23 cellular contexts compared by ENCODE assay signal in genomic region chr18:9599328-9599727, GRCh38. TPM values are rescaled to one million over a fixed set of nuclear protein-coding genes. Genes with fewer than 3 reads are reported as not detected.
DNase-seq lines count a peak whose midpoint lies in the region; ATAC-seq, FAIRE-seq and TF ChIP-seq lines count a peak whose summit lies in the region.
"Had no signal": no experiment of that assay in that cellular context is flagged by ENCODE, and none has a peak within 500 bp of the region (broad histone marks: within the 10 kb centered on the region; RNA-seq: fewer than 3 reads in every experiment).

No MANE protein-coding gene starts in this region.

- H3K4me1 ChIP-seq in K562 (replicated peaks in 1 of 2; ENCODE audit: control insufficient read depth in 2 of 2, insufficient read depth in 2 of 2, low read length in 2 of 2): peaks cover 0 to 2% of the 10 kb centered on the region in 2 experiments; a peak in 2 of 5 replicates
- no peaks in the 10 kb centered on the region for H3K4me1 ChIP-seq in neural progenitor cell

- peak; percentile 53 for FAIRE-seq in H54 (lab: Jason Lieb, UNC)
- no peak for FAIRE-seq in K562 (lab: Jason Lieb, UNC)
- FAIRE-seq: A549, D721Med, GM12891, GM18507 had no signal

- no peak overlapping the region for H3K4me2 ChIP-seq in K562 (ENCODE audit: insufficient read depth, low read length)
- no peak overlapping the region for H3K4me2 ChIP-seq in neural progenitor cell
- H3K4me2 ChIP-seq: A549, GM23338 had no signal

- H4K20me1 ChIP-seq in K562 (replicated peaks; ENCODE audit: control insufficient read depth, insufficient read depth, low read length) (no peaks in the 10 kb centered on the region), neural progenitor cell (ENCODE audit: low read depth) (peaks cover 10% of the 10 kb centered on the region)

- H3K9me3 Mint-ChIP-seq in neural progenitor cell: peaks cover 51% of the 10 kb centered on the region
- peaks cover 10 to 23% (median 20%) of the 10 kb centered on the region in 7 donors for H3K9me3 Mint-ChIP-seq in CD14-positive monocyte

- TF ChIP-seq CTCF in K562 (IDR thresholded peaks at IDR 0.05 in 2 of 3, conservative IDR thresholded peaks at IDR 0.05 in 1 of 3; ENCODE audit: insufficient read depth in 2 of 3, low read depth in 1 of 3, low read length in 3 of 3) (no peak), neural progenitor cell (IDR thresholded peaks at IDR 0.05) (no peak), CD14-positive monocyte (IDR thresholded peaks at IDR 0.05) (no peak)

- no peaks in the 10 kb centered on the region for H3K27me3 ChIP-seq in K562 (ENCODE audit: control insufficient read depth in 2 of 2, insufficient read depth in 2 of 2, low read length in 2 of 2)
- no peaks in the 10 kb centered on the region for H3K27me3 ChIP-seq in neural progenitor cell

- TF ChIP-seq POLR2A in H54 (IDR thresholded peaks at IDR 0.05; ENCODE audit: low read depth, low read length): no peak
- no peak for TF ChIP-seq POLR2A in K562 (conservative IDR thresholded peaks at IDR 0.05)

- H3F3A ChIP-seq in neural progenitor cell (ENCODE audit: low read depth): no peaks in the 10 kb centered on the region

- intact Hi-C loops in K562 (cut with micrococcal nuclease): no loop called here
- intact Hi-C loops in CD14-positive monocyte (cut with micrococcal nuclease): no loop called here

- no peak overlapping the region for H3K27ac Mint-ChIP-seq in neural progenitor cell
- peak overlapping the region in 1 of 7 donors; percentile 50 for H3K27ac Mint-ChIP-seq in CD14-positive monocyte
- H3K27ac Mint-ChIP-seq: CD4-positive, CD25-positive, alpha-beta regulatory T cell; CD8-positive, alpha-beta T cell; GM23338; HFFc6 had no signal

- no TSS peak for BruUV-seq in K562 (replicated peaks; lab: Mats Ljungman, UMichigan)

- no peak overlapping the region for H3K4me3 ChIP-seq in K562
- no peak overlapping the region for H3K4me3 ChIP-seq in neural progenitor cell
- H3K4me3 ChIP-seq: A549, GM23338, HAP-1 had no signal

- H3K27ac ChIP-seq in K562 (ENCODE audit: extremely low read depth, low read depth, low read length): no peak overlapping the region
- H3K27ac ChIP-seq in epithelial cell of prostate: peak overlapping the region; percentile 75
- no peak overlapping the region for H3K27ac ChIP-seq in neural progenitor cell
- H3K27ac ChIP-seq: A549 had no signal

- H3K79me2 ChIP-seq in K562 (ENCODE audit: control insufficient read depth, insufficient read depth, low read length) (peaks cover 97% of the 10 kb centered on the region), neural progenitor cell (ENCODE audit: low read depth) (peaks cover 96% of the 10 kb centered on the region)

- no peak for TF ChIP-seq EP300 in K562 (IDR thresholded peaks at IDR 0.05; ENCODE audit: low read length)

- H3K9me3 ChIP-seq in K562 (replicated peaks; ENCODE audit: control insufficient read depth, insufficient read depth, low read depth, low read length) (peaks cover 3% of the 10 kb centered on the region; the same call in 1 of the 2 replicates), neural progenitor cell (ENCODE audit: low read depth) (peaks cover 20% of the 10 kb centered on the region)

- H3K9me1 ChIP-seq in K562 (ENCODE audit: control insufficient read depth, insufficient read depth, low read length): no peaks in the 10 kb centered on the region

- H3K27me3 Mint-ChIP-seq in neural progenitor cell (ENCODE audit: insufficient read depth, low read depth) (no peaks in the 10 kb centered on the region), CD14-positive monocyte (ENCODE audit: low read depth in 3 of 3) (no peaks in the 10 kb centered on the region)
- H3K27me3 Mint-ChIP-seq: CD4-positive, CD25-positive, alpha-beta regulatory T cell had no signal

- H3K4me3 Mint-ChIP-seq in neural progenitor cell: no peak overlapping the region
- H3K4me3 Mint-ChIP-seq in CD14-positive monocyte: no peak overlapping the region
- H3K4me3 Mint-ChIP-seq: CD4-positive, CD25-positive, alpha-beta regulatory T cell; CD8-positive, alpha-beta T cell; GM23338; HFFc6 had no signal

- no peak overlapping the region for H2AFZ ChIP-seq in K562 (ENCODE audit: low read depth, low read length)
- H2AFZ ChIP-seq in neural progenitor cell (replicated peaks): no peak overlapping the region
- H2AFZ ChIP-seq: GM23338 had no signal

- DNase-seq in H54 (ENCODE audit: insufficient read length, low spot score) (no peak), K562 (ENCODE audit: extremely low read depth in 1 of 4, low spot score in 3 of 4) (no peak), epithelial cell of prostate (ENCODE audit: low read depth, low spot score) (no peak), neural progenitor cell (ENCODE audit: low spot score) (no peak), CD14-positive monocyte (ENCODE audit: low spot score) (no peak)
- DNase-seq: 8988T; ACHN; C1 segment of cervical spinal cord; Caco-2; CD4-positive, CD25-positive, alpha-beta regulatory T cell; CD8-positive, alpha-beta T cell; DMS 273 treated with DMSO at 0.1 percent for 48 hours; DMS79; EL; GDM1; HFFc6 had no signal

- POLR2A ChIA-PET in K562 (lab: Yijun Ruan, JAX): interaction anchor here (1.0 to 6.9 kb wide), 4 partner anchors 10 to 27 kb away, joined by 3 to 41 read pairs (median 4); no protein-coding TSS in a partner anchor

- TF ChIP-seq RAD21 in K562 (CRISPR knock-in tag; conservative IDR thresholded peaks at IDR 0.05 in 1 of 2, IDR thresholded peaks at IDR 0.05 in 1 of 2): no peak

- H3K36me3 ChIP-seq in K562 (ENCODE audit: control insufficient read depth, insufficient read depth, low read length) (peaks cover 10% of the 10 kb centered on the region), neural progenitor cell (peaks cover 6% of the 10 kb centered on the region)
- H3K36me3 ChIP-seq: HAP-1 had no signal

- CTCF ChIA-PET in K562 (lab: Yijun Ruan, JAX; ENCODE audit: low intra/inter-chr PET ratio): no interaction called here

- no peak overlapping the region for H3K9ac ChIP-seq in K562 (ENCODE audit: insufficient read depth in 1 of 2, low read depth in 2 of 2, low read length in 2 of 2)
- no peak overlapping the region for H3K9ac ChIP-seq in neural progenitor cell

- in situ Hi-C loops in K562 (cut with MboI): no loop called here

- H3K4me1 Mint-ChIP-seq in neural progenitor cell: no peaks in the 10 kb centered on the region
- peaks cover 18% of the 10 kb centered on the region for H3K4me1 Mint-ChIP-seq in CD14-positive monocyte

- H3K36me3 Mint-ChIP-seq in neural progenitor cell (peaks cover 47% of the 10 kb centered on the region), CD14-positive monocyte (peaks cover 10 to 27% of the 10 kb centered on the region in 2 donors)

- ATAC-seq in K562: no peak
- no peak for ATAC-seq in HG02588 (IDR thresholded peaks at IDR 0.05; ENCODE audit: unreplicated experiment)
- ATAC-seq: A549; CD8-positive, alpha-beta T cell; GM23338 had no signal

TF ChIP-seq in K562, 482 proteins besides CTCF, POLR2A, EP300 and RAD21 (continues in another document):
- TF ChIP-seq ZNF277 (CRISPR knock-in tag; IDR thresholded peaks at IDR 0.05; ENCODE audit: borderline replicate concordance) (no peak), ZNF507 (tag; conservative IDR thresholded peaks at IDR 0.05) (peak; percentile 98), HLTF (IDR thresholded peaks at IDR 0.05) (no peak), ZBTB9 (CRISPR knock-in tag; IDR thresholded peaks at IDR 0.05) (no peak)

RNA-seq across cellular contexts. Expression of gene PPP4R1, which starts 15.0 kb away (rescaled TPM):
- total RNA-seq in K562 (2011; cell fraction: chromatin; rRNA removed; ENCODE audit: low replicate concordance): 227 and 404 TPM in 2 replicates
- 86.1 and 111 TPM in 2 replicates for total RNA-seq in K562 (2011; cell fraction: nucleolus; rRNA removed)
- 148 and 198 TPM in 2 replicates for total RNA-seq in K562 (2011; cell fraction: nucleoplasm; rRNA removed)
- total RNA-seq in K562 (2014; rRNA removed) (95.7 and 100 TPM in 2 replicates), K562 (2014; rRNA removed; fragmentation: Illumina TruSeq; extraction: Trizol) (77.5 and 91.2 TPM in 2 replicates), K562 (2015; rRNA removed; fragmentation: Illumina TruSeq; extraction: Trizol) (86.4 and 92.5 TPM in 2 replicates), K562 (2021) (83.2 and 95.5 TPM in 2 replicates), neural progenitor cell (ENCODE audit: low replicate concordance) (87.7 and 102 TPM in 2 replicates)
- polyA plus RNA-seq in K562 (2011; rRNA removed) (131 and 136 TPM in 2 replicates), K562 (2014; fragmentation: Illumina TruSeq; extraction: Trizol) (55.4 and 84.5 TPM in 2 replicates), K562 (2014; fragmentation: Nextera tagmentation; extraction: Ambion mirVana) (10 to 100 TPM; 23.5 to 35.1 TPM), K562 (2014; rRNA removed) (56.0 and 57.5 TPM in 2 replicates), CD14-positive monocyte (10 to 100 TPM; 22.0 to 24.6 TPM)
- 91.1 and 105 TPM in 2 replicates for polyA plus RNA-seq in K562 (2011; cell fraction: cytosol; rRNA removed)
- polyA plus RNA-seq in K562 (2011; cell fraction: nucleus; rRNA removed): 191 and 198 TPM in 2 replicates
- 46.2 and 49.6 TPM in 2 replicates for polyA plus RNA-seq in K562 (2012)
- 277 and 310 TPM in 2 replicates for polyA minus RNA-seq in K562 (2011; rRNA and poly(A)+ RNA removed)
- 99.1 and 116 TPM in 2 replicates for polyA minus RNA-seq in K562 (2011; cell fraction: cytosol; rRNA and poly(A)+ RNA removed)
- polyA minus RNA-seq in K562 (2011; cell fraction: nucleus; rRNA and poly(A)+ RNA removed): 93.0 and 173 TPM in 2 replicates
